2 cellular contexts compared by ENCODE assay signal in the genomic region with DNA sequence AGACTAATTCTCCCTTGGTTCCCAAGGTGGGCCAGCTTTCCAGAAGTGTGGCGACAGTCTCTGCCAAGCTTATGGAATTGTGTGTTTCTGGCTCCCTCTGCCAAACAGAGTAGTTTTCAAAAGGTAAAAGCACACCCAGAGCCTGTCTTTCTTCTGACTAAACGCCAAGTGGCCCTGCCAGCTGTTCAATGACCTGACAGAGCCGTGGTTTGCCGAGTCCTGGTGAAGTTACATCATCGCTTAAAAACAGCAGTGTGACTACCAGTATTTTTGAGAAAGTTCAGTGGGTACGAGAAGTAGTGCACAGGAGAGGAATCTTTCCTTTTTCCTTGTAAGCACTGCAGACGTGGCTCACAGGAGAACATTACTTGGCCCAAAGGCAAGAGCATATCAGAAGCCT.
TF ChIP-seq lines count a peak whose summit lies in the region.

No MANE protein-coding gene starts in this region.

TF ChIP-seq in SK-N-SH, 30 proteins besides CTCF, POLR2A, EP300 and RAD21 (continued from another document):
- TF ChIP-seq, protein P1, sequence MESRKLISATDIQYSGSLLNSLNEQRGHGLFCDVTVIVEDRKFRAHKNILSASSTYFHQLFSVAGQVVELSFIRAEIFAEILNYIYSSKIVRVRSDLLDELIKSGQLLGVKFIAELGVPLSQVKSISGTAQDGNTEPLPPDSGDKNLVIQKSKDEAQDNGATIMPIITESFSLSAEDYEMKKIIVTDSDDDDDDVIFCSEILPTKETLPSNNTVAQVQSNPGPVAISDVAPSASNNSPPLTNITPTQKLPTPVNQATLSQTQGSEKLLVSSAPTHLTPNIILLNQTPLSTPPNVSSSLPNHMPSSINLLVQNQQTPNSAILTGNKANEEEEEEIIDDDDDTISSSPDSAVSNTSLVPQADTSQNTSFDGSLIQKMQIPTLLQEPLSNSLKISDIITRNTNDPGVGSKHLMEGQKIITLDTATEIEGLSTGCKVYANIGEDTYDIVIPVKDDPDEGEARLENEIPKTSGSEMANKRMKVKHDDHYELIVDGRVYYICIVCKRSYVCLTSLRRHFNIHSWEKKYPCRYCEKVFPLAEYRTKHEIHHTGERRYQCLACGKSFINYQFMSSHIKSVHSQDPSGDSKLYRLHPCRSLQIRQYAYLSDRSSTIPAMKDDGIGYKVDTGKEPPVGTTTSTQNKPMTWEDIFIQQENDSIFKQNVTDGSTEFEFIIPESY (IDR thresholded peaks at IDR 0.05; ENCODE audit: borderline replicate concordance, low read depth), result no peak
- TF ChIP-seq TEAD4 (IDR thresholded peaks at IDR 0.05; ENCODE audit: borderline replicate concordance, insufficient read depth), result no peak
- no peak for TF ChIP-seq EZH2phosphoT487 (IDR thresholded peaks at IDR 0.05; ENCODE audit: borderline replicate concordance, low read depth)
- no peak for TF ChIP-seq GATA2 (CRISPR knock-in tag; IDR thresholded peaks at IDR 0.05)
- TF ChIP-seq RFX5 (IDR thresholded peaks at IDR 0.05; ENCODE audit: low read length), result no peak
- TF ChIP-seq RXRA (IDR thresholded peaks at IDR 0.05; ENCODE audit: borderline replicate concordance, low read depth), result no peak
- no peak for TF ChIP-seq RCOR1 (IDR thresholded peaks at IDR 0.05; ENCODE audit: low read length)
- TF ChIP-seq, protein P2, sequence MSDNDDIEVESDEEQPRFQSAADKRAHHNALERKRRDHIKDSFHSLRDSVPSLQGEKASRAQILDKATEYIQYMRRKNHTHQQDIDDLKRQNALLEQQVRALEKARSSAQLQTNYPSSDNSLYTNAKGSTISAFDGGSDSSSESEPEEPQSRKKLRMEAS (IDR thresholded peaks at IDR 0.05; ENCODE audit: low read depth), result no peak
- no peak for TF ChIP-seq JUND (IDR thresholded peaks at IDR 0.05)
- no peak for TF ChIP-seq GABPA (IDR thresholded peaks at IDR 0.05; ENCODE audit: low read depth)
- TF ChIP-seq, protein P3, sequence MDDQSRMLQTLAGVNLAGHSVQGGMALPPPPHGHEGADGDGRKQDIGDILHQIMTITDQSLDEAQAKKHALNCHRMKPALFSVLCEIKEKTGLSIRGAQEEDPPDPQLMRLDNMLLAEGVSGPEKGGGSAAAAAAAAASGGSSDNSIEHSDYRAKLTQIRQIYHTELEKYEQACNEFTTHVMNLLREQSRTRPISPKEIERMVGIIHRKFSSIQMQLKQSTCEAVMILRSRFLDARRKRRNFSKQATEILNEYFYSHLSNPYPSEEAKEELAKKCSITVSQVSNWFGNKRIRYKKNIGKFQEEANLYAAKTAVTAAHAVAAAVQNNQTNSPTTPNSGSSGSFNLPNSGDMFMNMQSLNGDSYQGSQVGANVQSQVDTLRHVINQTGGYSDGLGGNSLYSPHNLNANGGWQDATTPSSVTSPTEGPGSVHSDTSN (IDR thresholded peaks at IDR 0.05), result no peak

TF ChIP-seq in SK-N-SH treated with all-trans-retinoic acid at 6 μM for 48 hours, 23 proteins besides CTCF, POLR2A, EP300 and RAD21 (continued from another document):
- TF ChIP-seq ZNF565 (CRISPR knock-in tag; conservative IDR thresholded peaks at IDR 0.05; ENCODE audit: low read depth) (no peak), ARNTL (CRISPR knock-in tag; IDR thresholded peaks at IDR 0.05; ENCODE audit: borderline replicate concordance, low read depth) (no peak), GLIS3 (CRISPR knock-in tag; IDR thresholded peaks at IDR 0.05) (no peak)
- TF ChIP-seq, protein P4, sequence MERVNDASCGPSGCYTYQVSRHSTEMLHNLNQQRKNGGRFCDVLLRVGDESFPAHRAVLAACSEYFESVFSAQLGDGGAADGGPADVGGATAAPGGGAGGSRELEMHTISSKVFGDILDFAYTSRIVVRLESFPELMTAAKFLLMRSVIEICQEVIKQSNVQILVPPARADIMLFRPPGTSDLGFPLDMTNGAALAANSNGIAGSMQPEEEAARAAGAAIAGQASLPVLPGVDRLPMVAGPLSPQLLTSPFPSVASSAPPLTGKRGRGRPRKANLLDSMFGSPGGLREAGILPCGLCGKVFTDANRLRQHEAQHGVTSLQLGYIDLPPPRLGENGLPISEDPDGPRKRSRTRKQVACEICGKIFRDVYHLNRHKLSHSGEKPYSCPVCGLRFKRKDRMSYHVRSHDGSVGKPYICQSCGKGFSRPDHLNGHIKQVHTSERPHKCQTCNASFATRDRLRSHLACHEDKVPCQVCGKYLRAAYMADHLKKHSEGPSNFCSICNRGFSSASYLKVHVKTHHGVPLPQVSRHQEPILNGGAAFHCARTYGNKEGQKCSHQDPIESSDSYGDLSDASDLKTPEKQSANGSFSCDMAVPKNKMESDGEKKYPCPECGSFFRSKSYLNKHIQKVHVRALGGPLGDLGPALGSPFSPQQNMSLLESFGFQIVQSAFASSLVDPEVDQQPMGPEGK (CRISPR knock-in tag; IDR thresholded peaks at IDR 0.05; ENCODE audit: borderline replicate concordance), result no peak
